ENCODE assay signal across 16 cellular contexts in genomic region chr3:186937017-186937875, GRCh38. TPM values are rescaled to one million over a fixed set of nuclear protein-coding genes. Genes with fewer than 3 reads are reported as not detected.
DNase-seq lines count a peak whose midpoint lies in the region; ATAC-seq and TF ChIP-seq lines count a peak whose summit lies in the region.
"Had no signal": no experiment of that assay in that cellular context is flagged by ENCODE, and none has a peak within 500 bp of the region (broad histone marks: within the 10 kb centered on the region; RNA-seq: fewer than 3 reads in every experiment).

No MANE protein-coding gene starts in this region.

- H3K4me3 ChIP-seq in heart left ventricle (no peak overlapping the region), coronary artery (no peak overlapping the region)
- H3K4me3 ChIP-seq: BLaER1 treated with 17β-estradiol and CSF1 and Interleukin-3, amounts not matched to agents 10 nM and 100 nM; upper lobe of left lung had no signal

- H3K27me3 Mint-ChIP-seq in stimulated activated naive B cell treated with anti-CD40 and anti-IgM and Interleukin-4, amounts not matched to agents 10 μg/mL and 1 μg/mL and 100 μg/mL, for 72 hours = no peaks in the 10 kb centered on the region

- no peaks in the 10 kb centered on the region for H3K9me3 ChIP-seq in heart left ventricle
- H3K9me3 ChIP-seq: upper lobe of left lung had no signal

- no peak for TF ChIP-seq CTCF in heart left ventricle (IDR thresholded peaks at IDR 0.05)
- no peak for TF ChIP-seq CTCF in coronary artery (IDR thresholded peaks at IDR 0.05)

- intact Hi-C loops in heart left ventricle (cut with DNase I) (loop anchor here in 4 of 10 donors (5.0 to 10.0 kb wide), 6 partner anchors 78 to 350 kb away; no protein-coding TSS in a partner anchor), Right ventricle myocardium inferior (cut with DNase I) (no loop called here)

- peaks cover 0 to 26% (median 6%) of the 10 kb centered on the region in 9 donors for H3K36me3 ChIP-seq in heart left ventricle

- no peak for DNase-seq in heart left ventricle
- DNase-seq in Right ventricle myocardium inferior (ENCODE audit: missing footprints) = no peak
- peak; percentile 71 for DNase-seq in NCI-H82 (lab: John Stamatoyannopoulos, UW)
- peak; percentile 31 for DNase-seq in coronary artery (ENCODE audit: low spot score)
- no peak for DNase-seq in stimulated activated naive B cell treated with anti-CD40 and anti-IgM and Interleukin-4, amounts not matched to agents 10 μg/mL and 1 μg/mL and 100 μg/mL, for 72 hours
- DNase-seq in DMS53 (lab: John Stamatoyannopoulos, UW) = no peak
- no peak for DNase-seq in HK-2 (ENCODE audit: unreplicated experiment)
- DNase-seq: effector CD8-positive, alpha-beta T cell; GOT3; NCI-H2081 treated with DMSO at 0.1 percent for 48 hours; NCI-H510A treated with DMSO at 0.1 percent for 48 hours; upper lobe of left lung had no signal

- H3K36me3 Mint-ChIP-seq in stimulated activated naive B cell treated with anti-CD40 and anti-IgM and Interleukin-4, amounts not matched to agents 10 μg/mL and 1 μg/mL and 100 μg/mL, for 72 hours = peaks cover 17 to 50% of the 10 kb centered on the region in 2 donors

- H3K4me3 Mint-ChIP-seq in stimulated activated naive B cell treated with anti-CD40 and anti-IgM and Interleukin-4, amounts not matched to agents 10 μg/mL and 1 μg/mL and 100 μg/mL, for 72 hours = no peak overlapping the region

- peaks cover 46 to 71% of the 10 kb centered on the region in 2 donors for H3K4me1 Mint-ChIP-seq in stimulated activated naive B cell treated with anti-CD40 and anti-IgM and Interleukin-4, amounts not matched to agents 10 μg/mL and 1 μg/mL and 100 μg/mL, for 72 hours

- ATAC-seq in heart left ventricle (no peak), Right ventricle myocardium inferior (no peak), GM21360 (IDR thresholded peaks at IDR 0.05; ENCODE audit: unreplicated experiment) (no peak)
- no peak for ATAC-seq in stimulated activated naive B cell treated with anti-CD40 and anti-IgM and Interleukin-4, amounts not matched to agents 10 μg/mL and 1 μg/mL and 100 μg/mL, for 72 hours (replicated peaks)
- ATAC-seq: esophagus mucosa, SK-N-SH treated with all-trans-retinoic acid at 6 μM for 48 hours had no signal

- peaks cover 6 to 82% (median 64%) of the 10 kb centered on the region in 12 donors for H3K4me1 ChIP-seq in heart left ventricle

- TF ChIP-seq POLR2A in heart left ventricle (IDR thresholded peaks at IDR 0.05) = no peak

- 81 to 86% (median 82%) methylated on average over 10 of the region's 10 CpGs for WGBS in heart left ventricle, 4 donors

- no peaks in the 10 kb centered on the region for H3K27me3 ChIP-seq in heart left ventricle
- H3K27me3 ChIP-seq: BLaER1 treated with 17β-estradiol and CSF1 and Interleukin-3, amounts not matched to agents 10 nM and 100 nM; upper lobe of left lung had no signal

- peak overlapping the region; percentile 62 for H3K27ac Mint-ChIP-seq in stimulated activated naive B cell treated with anti-CD40 and anti-IgM and Interleukin-4, amounts not matched to agents 10 μg/mL and 1 μg/mL and 100 μg/mL, for 72 hours

- no peaks in the 10 kb centered on the region for H3K9me3 Mint-ChIP-seq in stimulated activated naive B cell treated with anti-CD40 and anti-IgM and Interleukin-4, amounts not matched to agents 10 μg/mL and 1 μg/mL and 100 μg/mL, for 72 hours

- peak overlapping the region in 10 of 12 donors; percentile 47 to 88 (median 80) for H3K27ac ChIP-seq in heart left ventricle
- peak overlapping the region in 1 of 2 donors; percentile 75 for H3K27ac ChIP-seq in coronary artery
- H3K27ac ChIP-seq: BLaER1 treated with 17β-estradiol and CSF1 and Interleukin-3, amounts not matched to agents 10 nM and 100 nM; upper lobe of left lung had no signal

RNA-seq across cellular contexts. Expression of gene ST6GAL1, which starts 6.9 kb away (rescaled TPM):
- total RNA-seq in heart left ventricle = 100 to 1,000 TPM in 1 of 9 donors, 10 to 100 TPM in 8; 56.2 to 120 (median 72.5) TPM
- polyA plus RNA-seq in heart left ventricle = 10 to 100 TPM; 19.4 to 69.9 TPM
- total RNA-seq in Right ventricle myocardium inferior = 77.1 TPM

Comparison
In these comparisons a context has a peak if more than half of its experiments do, and no peak if none do; other contexts are left out.
1. DNase-seq: peak in NCI-H82 (single experiment) and coronary artery (single experiment); none in heart left ventricle (0 of 5), Right ventricle myocardium inferior (single experiment), stimulated activated naive B cell treated with anti-CD40 and anti-IgM and Interleukin-4, amounts not matched to agents 10 μg/mL and 1 μg/mL and 100 μg/mL, for 72 hours (single experiment), DMS53 (single experiment) and HK-2 (single experiment).